Comparison of ENCODE assay signal across 18 cellular contexts in genomic region chr3:29565236-29565635, GRCh38.
DNase-seq lines count a peak whose midpoint lies in the region; FAIRE-seq and TF ChIP-seq lines count a peak whose summit lies in the region.
"Had no signal": no experiment of that assay in that cellular context is flagged by ENCODE, and none has a peak within 500 bp of the region (broad histone marks: within the 10 kb centered on the region; RNA-seq: fewer than 3 reads in every experiment).

No MANE protein-coding gene starts in this region.

- intact Hi-C loops in colonic mucosa (cut with DNase I), result no loop called here

- DNase-seq in H54 (ENCODE audit: insufficient read length, low spot score), result no peak
- DNase-seq in adipocyte (ENCODE audit: low read depth), result peak; percentile 34
- no peak for DNase-seq in endothelial cell (ENCODE audit: low spot score)
- DNase-seq in C1 segment of cervical spinal cord (lab: John Stamatoyannopoulos, UW), result no peak
- no peak for DNase-seq in retina
- no peak for DNase-seq in activated naive CD4-positive, alpha-beta T cell treated with anti-CD3 and anti-CD28 coated beads, Interleukin-2, amount 50 U/mL, for 16 hours
- DNase-seq in colonic mucosa, result no peak
- DNase-seq: HCEC 1CT, NCI-H1105, NCI-H446 treated with DMSO at 0.1 percent for 48 hours, Peyer's patch had no signal

- H3K9me3 ChIP-seq in adipocyte (ENCODE audit: control insufficient read depth, low read length) (no peaks in the 10 kb centered on the region), colonic mucosa (no peaks in the 10 kb centered on the region)
- H3K9me3 ChIP-seq: A549; BLaER1 treated with 17β-estradiol and CSF1 and Interleukin-3, amounts not matched to agents 10 nM and 100 nM; Peyer's patch; SJSA1 had no signal

- peak; percentile 60 for FAIRE-seq in H54 (lab: Jason Lieb, UNC)
- FAIRE-seq: A549, G401.6, GM19239, K562 had no signal

- H3K9me3 Mint-ChIP-seq in endothelial cell (ENCODE audit: unreplicated experiment), result no peaks in the 10 kb centered on the region

- H3K27ac ChIP-seq in ACC112 (ENCODE audit: low read depth, low read length) (peak overlapping the region; percentile 23; the same call in 1 of the 2 replicates), colonic mucosa (no peak overlapping the region)
- H3K27ac ChIP-seq: A549; BLaER1 treated with 17β-estradiol and CSF1 and Interleukin-3, amounts not matched to agents 10 nM and 100 nM; Peyer's patch; SJSA1 had no signal

- H3K36me3 Mint-ChIP-seq in endothelial cell (ENCODE audit: low read depth, unreplicated experiment), result no peaks in the 10 kb centered on the region

- H3K4me1 ChIP-seq in ACC112 (ENCODE audit: control insufficient read depth, insufficient read depth, low read length, unreplicated experiment), result peaks cover 7% of the 10 kb centered on the region
- peaks cover 31% of the 10 kb centered on the region for H3K4me1 ChIP-seq in adipocyte (ENCODE audit: control insufficient read depth, insufficient read depth, low read length)
- no peaks in the 10 kb centered on the region for H3K4me1 ChIP-seq in colonic mucosa
- H3K4me1 ChIP-seq: A549; BLaER1 treated with 17β-estradiol and CSF1 and Interleukin-3, amounts not matched to agents 10 nM and 100 nM; Peyer's patch; SJSA1 had no signal

- H3K36me3 ChIP-seq in ACC112 (ENCODE audit: insufficient read depth, low read length) (no peaks in the 10 kb centered on the region), adipocyte (ENCODE audit: control insufficient read depth, insufficient read depth, low read length, severe bottlenecking) (no peaks in the 10 kb centered on the region), colonic mucosa (no peaks in the 10 kb centered on the region)
- H3K36me3 ChIP-seq: BLaER1 treated with 17β-estradiol and CSF1 and Interleukin-3, amounts not matched to agents 10 nM and 100 nM; Peyer's patch had no signal

- TF ChIP-seq CTCF in endothelial cell (IDR thresholded peaks at IDR 0.05; ENCODE audit: unreplicated experiment) (no peak), colonic mucosa (IDR thresholded peaks at IDR 0.05) (no peak)

- H3K27me3 ChIP-seq in ACC112 (ENCODE audit: insufficient read depth, low read length) (no peaks in the 10 kb centered on the region), adipocyte (replicated peaks; ENCODE audit: control insufficient read depth, insufficient read depth, low read length) (no peaks in the 10 kb centered on the region), colonic mucosa (no peaks in the 10 kb centered on the region)
- H3K27me3 ChIP-seq: BLaER1 treated with 17β-estradiol and CSF1 and Interleukin-3, amounts not matched to agents 10 nM and 100 nM; Peyer's patch; SJSA1 had no signal

- H3K27me3 Mint-ChIP-seq in endothelial cell (ENCODE audit: unreplicated experiment), result peaks cover 1% of the 10 kb centered on the region

- H3K4me3 Mint-ChIP-seq in endothelial cell (ENCODE audit: unreplicated experiment), result no peak overlapping the region

- H3K27ac Mint-ChIP-seq in endothelial cell (ENCODE audit: unreplicated experiment), result peak overlapping the region; percentile 32

- TF ChIP-seq POLR2A in H54 (IDR thresholded peaks at IDR 0.05; ENCODE audit: low read depth, low read length), result no peak

- H2AFZ ChIP-seq in ACC112 (ENCODE audit: low read length, unreplicated experiment), result peak overlapping the region; percentile 12

- peaks cover 3% of the 10 kb centered on the region for H3K4me1 Mint-ChIP-seq in endothelial cell (ENCODE audit: unreplicated experiment)

- H3K79me2 ChIP-seq in ACC112 (ENCODE audit: control insufficient read depth, insufficient read depth, low read length, unreplicated experiment), result peaks cover 3% of the 10 kb centered on the region

- H3K9ac ChIP-seq in adipocyte (ENCODE audit: low read length), result no peak overlapping the region
- H3K9ac ChIP-seq in colonic mucosa (ENCODE audit: low read depth in 2 of 2, low read length in 2 of 2), result no peak overlapping the region
- H3K9ac ChIP-seq: BLaER1 treated with 17β-estradiol and CSF1 and Interleukin-3, amounts not matched to agents 10 nM and 100 nM had no signal

- H3K4me3 ChIP-seq in ACC112 (ENCODE audit: low read depth, low read length) (no peak overlapping the region), adipocyte (ENCODE audit: low read length) (no peak overlapping the region), colonic mucosa (no peak overlapping the region)
- H3K4me3 ChIP-seq: A549; BLaER1 treated with 17β-estradiol and CSF1 and Interleukin-3, amounts not matched to agents 10 nM and 100 nM; K562; Peyer's patch; SJSA1 had no signal
